Comparison of ENCODE assay signal across 1 cellular context in genomic region chr3:186255703-186256331, GRCh38.
TF ChIP-seq lines count a peak whose summit lies in the region.

No MANE protein-coding gene starts in this region.

TF ChIP-seq in H1, 55 proteins besides CTCF, POLR2A, EP300 and RAD21 (continued from another document):
- no peak for TF ChIP-seq CHD7 (IDR thresholded peaks at IDR 0.05; ENCODE audit: insufficient replicate concordance, low read length)
- TF ChIP-seq EZH2 (IDR thresholded peaks at IDR 0.05; ENCODE audit: low read depth, low read length, severe bottlenecking), result no peak
- TF ChIP-seq TAF7 (optimal IDR thresholded peaks at IDR 0.05; ENCODE audit: borderline replicate concordance, low read depth, low read length), result no peak
- TF ChIP-seq SP2 (IDR thresholded peaks at IDR 0.05; ENCODE audit: low read length), result no peak
- no peak for TF ChIP-seq KDM4A (IDR thresholded peaks at IDR 0.05; ENCODE audit: low read depth, low read length, severe bottlenecking)
- no peak for TF ChIP-seq TAF1 (IDR thresholded peaks at IDR 0.05; ENCODE audit: low read depth, low read length)
- no peak for TF ChIP-seq SIN3A (conservative IDR thresholded peaks at IDR 0.05 in 1 of 2, IDR thresholded peaks at IDR 0.05 in 1 of 2; ENCODE audit: low read depth in 1 of 2, low read length in 2 of 2)
- TF ChIP-seq FOSL1 (IDR thresholded peaks at IDR 0.05; ENCODE audit: insufficient read depth, low read depth, low read length), result no peak
- no peak for TF ChIP-seq CBX5 (IDR thresholded peaks at IDR 0.05; ENCODE audit: low read depth, low read length)
- TF ChIP-seq CEBPB (IDR thresholded peaks at IDR 0.05; ENCODE audit: low read depth, low read length), result no peak
- TF ChIP-seq CBX8 (IDR thresholded peaks at IDR 0.05; ENCODE audit: borderline replicate concordance, low read depth, low read length), result no peak
- no peak for TF ChIP-seq CREB1 (IDR thresholded peaks at IDR 0.05)
- no peak for TF ChIP-seq NRF1 (IDR thresholded peaks at IDR 0.05; ENCODE audit: low read depth, low read length)
- no peak for TF ChIP-seq USF2 (IDR thresholded peaks at IDR 0.05; ENCODE audit: low read length)
- TF ChIP-seq MAFK (IDR thresholded peaks at IDR 0.05; ENCODE audit: low read depth, low read length), result no peak
- TF ChIP-seq PHF8 (conservative IDR thresholded peaks at IDR 0.05; ENCODE audit: low read depth, low read length), result no peak
- TF ChIP-seq JUN (IDR thresholded peaks at IDR 0.05; ENCODE audit: low read depth, low read length), result no peak
